ENCODE assay signal across 8 cellular contexts in genomic region chr4:169619518-169619957, GRCh38. TPM values are rescaled to one million over a fixed set of nuclear protein-coding genes. Genes with fewer than 3 reads are reported as not detected.
DNase-seq lines count a peak whose midpoint lies in the region; ATAC-seq and TF ChIP-seq lines count a peak whose summit lies in the region.

No MANE protein-coding gene starts in this region.

- H3K27ac ChIP-seq in stomach smooth muscle (ENCODE audit: low read length) = peak overlapping the region; percentile 94

- peak overlapping the region; percentile 91 for H3K4me3 ChIP-seq in AG10803 (ENCODE audit: low read length)
- peak overlapping the region; percentile 77 to 93 for H3K4me3 ChIP-seq in stomach smooth muscle (ENCODE audit: low read length in 2 of 2)

- H3K27me3 ChIP-seq in stomach smooth muscle (ENCODE audit: control insufficient read depth in 1 of 2, insufficient read depth in 2 of 2, low read length in 2 of 2) = no peaks in the 10 kb centered on the region

- H3K4me1 ChIP-seq in stomach smooth muscle (ENCODE audit: control insufficient read depth, insufficient read depth, low read length) = peaks cover 2% of the 10 kb centered on the region

- H3K9me3 ChIP-seq in stomach smooth muscle (ENCODE audit: control insufficient read depth in 2 of 2, low read length in 2 of 2) = no peaks in the 10 kb centered on the region

- peak; percentile 37 for DNase-seq in AG10803 (ENCODE audit: low read depth)
- DNase-seq in NCI-H345 (lab: John Stamatoyannopoulos, UW) = peak; percentile 36
- peak; percentile 40 for DNase-seq in activated CD4-positive, alpha-beta T cell treated with anti-CD3 and anti-CD28 coated beads, Interleukin-2, amount 50 U/mL, for 1 hour
- DNase-seq in effector CD4-positive, alpha-beta T cell = peak; percentile 43
- DNase-seq in lung microvascular endothelial cell (ENCODE audit: low read depth in 2 of 2) = peak; percentile 70 to 83

- no peaks in the 10 kb centered on the region for H3K36me3 ChIP-seq in stomach smooth muscle (ENCODE audit: control insufficient read depth in 2 of 2, insufficient read depth in 2 of 2, low read length in 2 of 2)

- ATAC-seq in GM18520 (IDR thresholded peaks at IDR 0.05; ENCODE audit: unreplicated experiment) (peak; percentile 33), HG03064 (IDR thresholded peaks at IDR 0.05; ENCODE audit: low read depth, unreplicated experiment) (peak; percentile 38)

- peak; percentile 70 for TF ChIP-seq CTCF in AG10803 (conservative IDR thresholded peaks at IDR 0.05; ENCODE audit: low read length)

- H3K9ac ChIP-seq in stomach smooth muscle (ENCODE audit: low read length in 2 of 2) = peak overlapping the region; percentile 93 to 95

RNA-seq across cellular contexts. Expression of gene CLCN3, which starts 0.8 kb away (rescaled TPM):
- 51.0 and 103 TPM in 2 replicates for total RNA-seq in lung microvascular endothelial cell

RNA-seq across cellular contexts. Expression of gene NEK1, which starts 7.2 kb away (rescaled TPM):
- 3.7 and 6.5 TPM in 2 replicates for total RNA-seq in lung microvascular endothelial cell

Comparison
In these comparisons a context has a peak if more than half of its experiments do, and no peak if none do; other contexts are left out.
1. Peak in every context shown above with its lines: DNase-seq, ATAC-seq, H3K4me3 ChIP-seq and H3K27ac ChIP-seq.